Comparison of ENCODE assay signal across 1 cellular context in genomic region chr2:178413472-178414265, GRCh38.
TF ChIP-seq lines count a peak whose summit lies in the region.

No MANE protein-coding gene starts in this region.

TF ChIP-seq in K562, 482 proteins besides CTCF, POLR2A, EP300 and RAD21 (continued from another document and continues in another):
- TF ChIP-seq ZNF609 (CRISPR knock-in tag; IDR thresholded peaks at IDR 0.05; ENCODE audit: borderline replicate concordance) (no peak), SFPQ (IDR thresholded peaks at IDR 0.05; ENCODE audit: low read depth, low read length) (no peak), CSDE1 (IDR thresholded peaks at IDR 0.05) (peak in 1 of 2 experiments; percentile 36; a peak in 1 of 4 replicates), CHD1 (IDR thresholded peaks at IDR 0.05; ENCODE audit: low read length) (peak; percentile 26), CXXC5 (CRISPR knock-in tag; IDR thresholded peaks at IDR 0.05) (peak; percentile 87), NCOR1 (IDR thresholded peaks at IDR 0.05) (no peak), TAF15 (IDR thresholded peaks at IDR 0.05; ENCODE audit: low read depth, low read length) (no peak), ZNF551 (CRISPR knock-in tag; IDR thresholded peaks at IDR 0.05) (no peak), FOS (IDR thresholded peaks at IDR 0.05; ENCODE audit: extremely low read depth, insufficient read length) (no peak), KLF13 (tag; IDR thresholded peaks at IDR 0.05; ENCODE audit: borderline replicate concordance, low read depth) (0 out of 2 replicates have a peak, but pooled peaks have one; percentile 17), JUN (IDR thresholded peaks at IDR 0.05; ENCODE audit: borderline replicate concordance, low read depth, low read length) (peak; percentile 65), JUN (CRISPR knock-in tag; IDR thresholded peaks at IDR 0.05; ENCODE audit: borderline replicate concordance) (no peak), RBM22 (IDR thresholded peaks at IDR 0.05; ENCODE audit: low read depth, low read length, poor library complexity, severe bottlenecking) (no peak), TFAP4 (CRISPR knock-in tag; IDR thresholded peaks at IDR 0.05; ENCODE audit: borderline replicate concordance) (peak; percentile 64), HDAC2 (IDR thresholded peaks at IDR 0.05) (no peak), PCBP1 (IDR thresholded peaks at IDR 0.05; ENCODE audit: low read depth, low read length, poor library complexity, severe bottlenecking) (peak; percentile 74), RFX1 (IDR thresholded peaks at IDR 0.05) (no peak), FOSL1 (tag; conservative IDR thresholded peaks at IDR 0.05) (no peak), POLR2B (IDR thresholded peaks at IDR 0.05; ENCODE audit: low read depth, partially characterized antibody) (peak; percentile 63), NBN (IDR thresholded peaks at IDR 0.05; ENCODE audit: low read depth) (peak; percentile 82; the same call in 1 of the 2 replicates), ZNF77 (CRISPR knock-in tag; IDR thresholded peaks at IDR 0.05) (no peak), HNRNPL (IDR thresholded peaks at IDR 0.05; ENCODE audit: low read depth, low read length) (no peak), POLR2AphosphoS2 (IDR thresholded peaks at IDR 0.05; ENCODE audit: low read length) (no peak), PRDM10 (IDR thresholded peaks at IDR 0.05; ENCODE audit: partially characterized antibody) (peak; percentile 23), E2F6 (IDR thresholded peaks at IDR 0.05; ENCODE audit: borderline replicate concordance in 1 of 2, extremely low read depth in 1 of 2, insufficient read depth in 1 of 2, insufficient read length in 1 of 2, low read depth in 1 of 2, low read length in 1 of 2, poor library complexity in 1 of 2, severe bottlenecking in 1 of 2) (peak; percentile 20 to 53), ATF7 (IDR thresholded peaks at IDR 0.05) (peak; percentile 96), ZNF695 (CRISPR knock-in tag; IDR thresholded peaks at IDR 0.05) (no peak), ZNF143 (CRISPR knock-in tag; IDR thresholded peaks at IDR 0.05) (no peak), ZBTB2 (IDR thresholded peaks at IDR 0.05) (0 out of 2 replicates have a peak, but pooled peaks have one; percentile 11), GATAD2A (IDR thresholded peaks at IDR 0.05) (peak; percentile 88), NEUROD1 (IDR thresholded peaks at IDR 0.05; ENCODE audit: borderline replicate concordance, low read depth, low read length, partially characterized antibody) (no peak), BACH1 (tag; IDR thresholded peaks at IDR 0.05) (0 out of 2 replicates have a peak, but pooled peaks have one; percentile 12), ZFX (CRISPR knock-in tag; IDR thresholded peaks at IDR 0.05) (peak; percentile 96), UBTF (IDR thresholded peaks at IDR 0.05; ENCODE audit: borderline replicate concordance in 1 of 2, low read depth in 2 of 2, low read length in 2 of 2) (peak; percentile 20 to 79; a peak in 1 of 4 replicates), ZNF146 (CRISPR knock-in tag; IDR thresholded peaks at IDR 0.05; ENCODE audit: unreplicated experiment) (no peak), DMBX1 (CRISPR knock-in tag; IDR thresholded peaks at IDR 0.05; ENCODE audit: borderline replicate concordance) (peak; percentile 69; the same call in 1 of the 2 replicates), ZNF140 (CRISPR knock-in tag; IDR thresholded peaks at IDR 0.05) (no peak), COPS2 (conservative IDR thresholded peaks at IDR 0.05) (no peak), CREB1 (IDR thresholded peaks at IDR 0.05) (peak; percentile 79), CREB1 (CRISPR knock-in tag; IDR thresholded peaks at IDR 0.05) (peak; percentile 78), U2AF2 (optimal IDR thresholded peaks at IDR 0.05; ENCODE audit: low read depth, low read length) (no peak), CCNT2 (IDR thresholded peaks at IDR 0.05; ENCODE audit: borderline replicate concordance, extremely low read depth, insufficient read length, low read depth, low read length) (peak; percentile 38), VEZF1 (CRISPR knock-in tag; IDR thresholded peaks at IDR 0.05) (peak; percentile 90), RB1 (IDR thresholded peaks at IDR 0.05; ENCODE audit: low read depth) (peak; percentile 85), ZFPM2 (CRISPR knock-in tag; IDR thresholded peaks at IDR 0.05) (no peak), EWSR1 (IDR thresholded peaks at IDR 0.05; ENCODE audit: borderline replicate concordance, low read depth, partially characterized antibody) (no peak)
